In genomic region chr19:3604987-3605343, GRCh38 we compare ENCODE assay signal across 1 cellular context.
TF ChIP-seq lines count a peak whose summit lies in the region.

No MANE protein-coding gene starts in this region.

TF ChIP-seq in endothelial cell of umbilical vein, 7 proteins besides CTCF, POLR2A, EP300 and RAD21:
- TF ChIP-seq, protein P1, sequence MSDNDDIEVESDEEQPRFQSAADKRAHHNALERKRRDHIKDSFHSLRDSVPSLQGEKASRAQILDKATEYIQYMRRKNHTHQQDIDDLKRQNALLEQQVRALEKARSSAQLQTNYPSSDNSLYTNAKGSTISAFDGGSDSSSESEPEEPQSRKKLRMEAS (IDR thresholded peaks at IDR 0.05; ENCODE audit: insufficient read depth, insufficient read length), result no peak
- TF ChIP-seq JUN (IDR thresholded peaks at IDR 0.05; ENCODE audit: borderline replicate concordance, insufficient read depth, insufficient read length, low read depth), result no peak
- TF ChIP-seq EZH2 (IDR thresholded peaks at IDR 0.05; ENCODE audit: borderline replicate concordance, low read depth, low read length, severe bottlenecking), result no peak
- no peak for TF ChIP-seq POLR2AphosphoS5 (IDR thresholded peaks at IDR 0.05; ENCODE audit: insufficient read depth, low read depth, low read length)
- TF ChIP-seq GATA2 (IDR thresholded peaks at IDR 0.05; ENCODE audit: insufficient read depth, insufficient read length, low read depth, low read length), result no peak
- no peak for TF ChIP-seq FOS (IDR thresholded peaks at IDR 0.05; ENCODE audit: borderline replicate concordance, insufficient read depth, low read length)
- no peak for TF ChIP-seq MYC (IDR thresholded peaks at IDR 0.05; ENCODE audit: low read depth, low read length)
TF ChIP-seq in endothelial cell of umbilical vein: peak in this region for 0.
